ENCODE assay signal across 28 cellular contexts in genomic region chr4:187175197-187175596, GRCh38.
DNase-seq lines count a peak whose midpoint lies in the region; FAIRE-seq and TF ChIP-seq lines count a peak whose summit lies in the region.
"Had no signal": no experiment of that assay in that cellular context is flagged by ENCODE, and none has a peak within 500 bp of the region (broad histone marks: within the 10 kb centered on the region; RNA-seq: fewer than 3 reads in every experiment).

No MANE protein-coding gene starts in this region.

- intact Hi-C loops in activated T-helper 1 cell treated with anti-CD3 and anti-CD28 coated beads, Interleukin-12 subunit alpha, Interleukin-12 subunit beta, Interleukin-2, Interleukin-4 antibody, amounts not matched to agents 30 ng/mL and 10 ng/mL and 1 ng/mL, durations not matched to agents 14 hours and 24 hours and 36 hours (cut with micrococcal nuclease), result no loop called here

- H3K4me3 Mint-ChIP-seq in activated T-helper 1 cell treated with anti-CD3 and anti-CD28 coated beads, Interleukin-12 subunit alpha, Interleukin-12 subunit beta, Interleukin-2, Interleukin-4 antibody, amounts not matched to agents 30 ng/mL and 10 ng/mL and 1 ng/mL, durations not matched to agents 14 hours and 24 hours and 36 hours, result no peak overlapping the region
- H3K4me3 Mint-ChIP-seq: activated CD4-positive, alpha-beta T cell treated with anti-CD3 and anti-CD28 coated beads, Interleukin-2, amount 10 ng/mL, durations not matched to agents 24 days and 14 days; activated T-cell treated with anti-CD3 and anti-CD28 coated beads, Interleukin-2, amount 50 U/mL, for 4 hours; naive B cell; stimulated activated naive CD8-positive, alpha-beta T cell treated with anti-CD3 and anti-CD28 coated beads, Interleukin-15, amount 100 ng/mL, for 72 hours had no signal

- no peaks in the 10 kb centered on the region for H3K27me3 ChIP-seq in kidney epithelial cell (ENCODE audit: control insufficient read depth, insufficient read depth, low read length)
- H3K27me3 ChIP-seq: body of pancreas, gastrocnemius medialis, hepatocyte, thyroid gland had no signal

- TF ChIP-seq CTCF in AG10803 (conservative IDR thresholded peaks at IDR 0.05; ENCODE audit: low read length), result peak; percentile 44
- TF ChIP-seq CTCF in choroid plexus epithelial cell (conservative IDR thresholded peaks at IDR 0.05; ENCODE audit: low read depth, low read length), result peak; percentile 28
- TF ChIP-seq CTCF in kidney epithelial cell (IDR thresholded peaks at IDR 0.05; ENCODE audit: insufficient read depth, low read length, poor library complexity, severe bottlenecking), result peak; percentile 23
- no peak for TF ChIP-seq CTCF in D721Med (IDR thresholded peaks at IDR 0.05; ENCODE audit: insufficient read depth, missing control alignments)

- no peaks in the 10 kb centered on the region for H3K27me3 Mint-ChIP-seq in activated T-helper 1 cell treated with anti-CD3 and anti-CD28 coated beads, Interleukin-12 subunit alpha, Interleukin-12 subunit beta, Interleukin-2, Interleukin-4 antibody, amounts not matched to agents 30 ng/mL and 10 ng/mL and 1 ng/mL, durations not matched to agents 14 hours and 24 hours and 36 hours (ENCODE audit: insufficient read depth)
- H3K27me3 Mint-ChIP-seq: activated CD4-positive, alpha-beta T cell treated with anti-CD3 and anti-CD28 coated beads, Interleukin-2, amount 10 ng/mL, durations not matched to agents 24 days and 14 days; naive B cell; stimulated activated naive CD8-positive, alpha-beta T cell treated with anti-CD3 and anti-CD28 coated beads, Interleukin-15, amount 100 ng/mL, for 72 hours had no signal

- no peak for FAIRE-seq in D721Med (lab: Jason Lieb, UNC)

- H3K4me3 ChIP-seq in AG10803 (ENCODE audit: low read length) (no peak overlapping the region), choroid plexus epithelial cell (ENCODE audit: low read depth, low read length) (no peak overlapping the region), kidney epithelial cell (ENCODE audit: low read depth, low read length) (no peak overlapping the region)
- H3K4me3 ChIP-seq: body of pancreas, gastrocnemius medialis, HAP-1, hepatocyte, psoas muscle, thyroid gland had no signal

- no peaks in the 10 kb centered on the region for H3K36me3 ChIP-seq in kidney epithelial cell (ENCODE audit: control insufficient read depth, insufficient read depth, low read length)
- H3K36me3 ChIP-seq: gastrocnemius medialis, HAP-1, thyroid gland had no signal

- H3K4me1 Mint-ChIP-seq in activated T-helper 1 cell treated with anti-CD3 and anti-CD28 coated beads, Interleukin-12 subunit alpha, Interleukin-12 subunit beta, Interleukin-2, Interleukin-4 antibody, amounts not matched to agents 30 ng/mL and 10 ng/mL and 1 ng/mL, durations not matched to agents 14 hours and 24 hours and 36 hours (ENCODE audit: low read depth), result no peaks in the 10 kb centered on the region
- H3K4me1 Mint-ChIP-seq: activated CD4-positive, alpha-beta T cell treated with anti-CD3 and anti-CD28 coated beads, Interleukin-2, amount 10 ng/mL, durations not matched to agents 24 days and 14 days; naive B cell; stimulated activated naive CD8-positive, alpha-beta T cell treated with anti-CD3 and anti-CD28 coated beads, Interleukin-15, amount 100 ng/mL, for 72 hours had no signal

- H3K9me3 Mint-ChIP-seq in activated T-helper 1 cell treated with anti-CD3 and anti-CD28 coated beads, Interleukin-12 subunit alpha, Interleukin-12 subunit beta, Interleukin-2, Interleukin-4 antibody, amounts not matched to agents 30 ng/mL and 10 ng/mL and 1 ng/mL, durations not matched to agents 14 hours and 24 hours and 36 hours, result peaks cover 18% of the 10 kb centered on the region
- H3K9me3 Mint-ChIP-seq: activated CD4-positive, alpha-beta T cell treated with anti-CD3 and anti-CD28 coated beads, Interleukin-2, amount 10 ng/mL, durations not matched to agents 24 days and 14 days had no signal

- DNase-seq in AG10803 (ENCODE audit: low read depth) (no peak), HT1080 (ENCODE audit: low read depth) (peak; percentile 1), choroid plexus epithelial cell (ENCODE audit: low read depth) (no peak), kidney epithelial cell (ENCODE audit: low read depth) (no peak), mucosa of gallbladder (ENCODE audit: low spot score) (no peak), D721Med (ENCODE audit: insufficient read length, low spot score) (no peak)
- no peak for DNase-seq in activated T-helper 1 cell treated with anti-CD3 and anti-CD28 coated beads, Interleukin-12 subunit alpha, Interleukin-12 subunit beta, Interleukin-2, Interleukin-4 antibody, amounts not matched to agents 30 ng/mL and 10 ng/mL and 1 ng/mL, durations not matched to agents 14 hours and 24 hours and 36 hours (ENCODE audit: low spot score)
- DNase-seq: activated CD4-positive, alpha-beta T cell treated with anti-CD3 and anti-CD28 coated beads, Interleukin-2, amount 10 ng/mL, durations not matched to agents 24 days and 14 days; activated naive CD4-positive, alpha-beta T cell; activated T-cell treated with anti-CD3 and anti-CD28 coated beads, Interleukin-2, amount 50 U/mL, for 4 hours; body of pancreas; C1 segment of cervical spinal cord; Caco-2; erythroblast; gastrocnemius medialis; Karpas-422; mesendoderm; naive B cell; NCI-H1417 treated with DMSO at 0.1 percent for 48 hours; NCI-H2081; NCI-H345; NCI-H82; psoas muscle; SIG-M5; stimulated activated naive CD8-positive, alpha-beta T cell treated with anti-CD3 and anti-CD28 coated beads, Interleukin-15, amount 100 ng/mL, for 72 hours; thyroid gland had no signal

- no peaks in the 10 kb centered on the region for H3K36me3 Mint-ChIP-seq in activated T-helper 1 cell treated with anti-CD3 and anti-CD28 coated beads, Interleukin-12 subunit alpha, Interleukin-12 subunit beta, Interleukin-2, Interleukin-4 antibody, amounts not matched to agents 30 ng/mL and 10 ng/mL and 1 ng/mL, durations not matched to agents 14 hours and 24 hours and 36 hours (ENCODE audit: low read depth)
- H3K36me3 Mint-ChIP-seq: naive B cell had no signal

- H3K27ac Mint-ChIP-seq in activated T-helper 1 cell treated with anti-CD3 and anti-CD28 coated beads, Interleukin-12 subunit alpha, Interleukin-12 subunit beta, Interleukin-2, Interleukin-4 antibody, amounts not matched to agents 30 ng/mL and 10 ng/mL and 1 ng/mL, durations not matched to agents 14 hours and 24 hours and 36 hours, result no peak overlapping the region
- H3K27ac Mint-ChIP-seq: activated CD4-positive, alpha-beta T cell treated with anti-CD3 and anti-CD28 coated beads, Interleukin-2, amount 10 ng/mL, durations not matched to agents 24 days and 14 days; naive B cell; stimulated activated naive CD8-positive, alpha-beta T cell treated with anti-CD3 and anti-CD28 coated beads, Interleukin-15, amount 100 ng/mL, for 72 hours had no signal
